Comparison of ENCODE assay signal across 31 cellular contexts in genomic region chr2:219426068-219426443, GRCh38. TPM values are rescaled to one million over a fixed set of nuclear protein-coding genes. Genes with fewer than 3 reads are reported as not detected.
A peak's percentile ranks its signal among the peaks of the same experiment; 100 is the strongest.
DNase-seq lines count a peak whose midpoint lies in the region; ATAC-seq and TF ChIP-seq lines count a peak whose summit lies in the region.
"Had no signal": no experiment of that assay in that cellular context is flagged by ENCODE, and none has a peak within 500 bp of the region (broad histone marks: within the 10 kb centered on the region; RNA-seq: fewer than 3 reads in every experiment).

No MANE protein-coding gene starts in this region.

- peak overlapping the region; percentile 48 to 96 for H3K27ac ChIP-seq in right atrium auricular region
- peak overlapping the region; percentile 99 for H3K27ac ChIP-seq in psoas muscle
- H3K27ac ChIP-seq in upper lobe of right lung = no peak overlapping the region
- H3K27ac ChIP-seq: BLaER1, brain microvascular endothelial cell, neutrophil, SJCRH30, testis, vagina had no signal

- H3K4me1 ChIP-seq in right atrium auricular region (peaks cover 0 to 15% of the 10 kb centered on the region in 2 donors), psoas muscle (peaks cover 2% of the 10 kb centered on the region), upper lobe of right lung (no peaks in the 10 kb centered on the region)
- H3K4me1 ChIP-seq: HAP-1, testis, vagina had no signal

- DNase-seq in ecto neural progenitor cell (ENCODE audit: low spot score) (peak; percentile 46), right atrium auricular region (ENCODE audit: low spot score) (no peak), psoas muscle (peak in 1 of 2 donors; percentile 54), upper lobe of right lung (no peak), HEK293T (ENCODE audit: extremely low spot score) (no peak), NCI-H1417 (lab: John Stamatoyannopoulos, UW) (no peak)
- DNase-seq: activated CD4-positive, alpha-beta T cell treated with anti-CD3 and anti-CD28 coated beads for 48 hours; activated CD8-positive, alpha-beta memory T cell treated with anti-CD3 and anti-CD28 coated beads for 24 hours; activated T-cell treated with anti-CD3 and anti-CD28 coated beads for 4 hours; amniotic stem cell; brain microvascular endothelial cell; EL; Karpas-422; mesendoderm; naive B cell; NCI-H1436; NCI-H2107; NCI-H345; NCI-H748 treated with DMSO at 0.1 percent for 48 hours; SJCRH30; stimulated activated naive CD4-positive, alpha-beta T cell treated with Interleukin-2 at 50 U/mL for 16 hours; testis had no signal

- H3K36me3 ChIP-seq in right atrium auricular region (peaks cover 57% of the 10 kb centered on the region), psoas muscle (ENCODE audit: insufficient read depth in 1 of 2, low read depth in 1 of 2) (peaks cover 0 to 64% of the 10 kb centered on the region in 2 donors), upper lobe of right lung (no peaks in the 10 kb centered on the region)
- H3K36me3 ChIP-seq: BLaER1, brain microvascular endothelial cell, HAP-1, neutrophil, vagina had no signal

- H3K9me3 ChIP-seq in right atrium auricular region (no peaks in the 10 kb centered on the region), psoas muscle (no peaks in the 10 kb centered on the region), upper lobe of right lung (no peaks in the 10 kb centered on the region)
- H3K9me3 ChIP-seq: BLaER1, HAP-1, neutrophil, SJCRH30, testis, vagina had no signal

- CTCF ChIA-PET in HEK293T (lab: Yijun Ruan, JAX) = no interaction called here

- TF ChIP-seq CTCF in right atrium auricular region (IDR thresholded peaks at IDR 0.05) = no peak
- no peak for TF ChIP-seq CTCF in psoas muscle (IDR thresholded peaks at IDR 0.05)
- TF ChIP-seq CTCF in upper lobe of right lung (IDR thresholded peaks at IDR 0.05) = no peak

- 51 to 61% (median 55%) methylated on average over 7 of the region's 7 CpGs for WGBS in psoas muscle, 3 donors

- POLR2A ChIA-PET in HEK293T (lab: Yijun Ruan, JAX) = no interaction called here

- H3K27me3 ChIP-seq in right atrium auricular region (no peaks in the 10 kb centered on the region), psoas muscle (ENCODE audit: insufficient read depth in 3 of 3, low read length in 2 of 3) (no peaks in the 10 kb centered on the region), upper lobe of right lung (peaks cover 7% of the 10 kb centered on the region)
- H3K27me3 ChIP-seq: BLaER1, brain microvascular endothelial cell, SJCRH30, testis, vagina had no signal

- intact Hi-C loops in psoas muscle (cut with DNase I) = no loop called here
- intact Hi-C loops in upper lobe of right lung (cut with DNase I) = no loop called here

- H3K4me3 ChIP-seq in right atrium auricular region = no peak overlapping the region
- H3K4me3 ChIP-seq in psoas muscle = no peak overlapping the region
- H3K4me3 ChIP-seq in upper lobe of right lung = no peak overlapping the region
- H3K4me3 ChIP-seq: BLaER1, HAP-1, SJCRH30, testis, vagina had no signal

- no peak for ATAC-seq in psoas muscle
- peak; percentile 10 for ATAC-seq in upper lobe of right lung
- ATAC-seq in HG03354 (IDR thresholded peaks at IDR 0.05; ENCODE audit: poor library complexity, severe bottlenecking, unreplicated experiment) = no peak
- ATAC-seq: left lobe of liver had no signal

TF ChIP-seq in HEK293T, 16 proteins besides CTCF, POLR2A, EP300 and RAD21:
- no peak for TF ChIP-seq FOXK2 (IDR thresholded peaks at IDR 0.05)
- TF ChIP-seq HDGF (IDR thresholded peaks at IDR 0.05; ENCODE audit: borderline replicate concordance) = no peak
- no peak for TF ChIP-seq ELF4 (IDR thresholded peaks at IDR 0.05)
- no peak for TF ChIP-seq L3MBTL2 (conservative IDR thresholded peaks at IDR 0.05)
- TF ChIP-seq LEF1 (IDR thresholded peaks at IDR 0.05; ENCODE audit: borderline replicate concordance) = no peak
- no peak for TF ChIP-seq CTBP1 (IDR thresholded peaks at IDR 0.05; ENCODE audit: borderline replicate concordance)
- TF ChIP-seq NFRKB (IDR thresholded peaks at IDR 0.05) = no peak
- TF ChIP-seq ZNF384 (IDR thresholded peaks at IDR 0.05) = no peak
- TF ChIP-seq ARNT (IDR thresholded peaks at IDR 0.05) = no peak
- TF ChIP-seq FOXM1 (IDR thresholded peaks at IDR 0.05; ENCODE audit: borderline replicate concordance) = no peak
- TF ChIP-seq SUZ12 (IDR thresholded peaks at IDR 0.05) = no peak
- no peak for TF ChIP-seq PKNOX1 (IDR thresholded peaks at IDR 0.05)
- no peak for TF ChIP-seq BHLHE40 (IDR thresholded peaks at IDR 0.05; ENCODE audit: borderline replicate concordance)
- no peak for TF ChIP-seq FOXA1 (IDR thresholded peaks at IDR 0.05)
- TF ChIP-seq TARDBP (IDR thresholded peaks at IDR 0.05) = no peak
- no peak for TF ChIP-seq SP1 (IDR thresholded peaks at IDR 0.05)

RNA-seq across cellular contexts. Expression of gene DES, which starts 7.9 kb away (rescaled TPM):
- over 10,000 TPM; 12,280 to 13,654 TPM for total RNA-seq in right atrium auricular region
- total RNA-seq in psoas muscle = over 10,000 TPM; 12,653 to 14,820 (median 13,821) TPM
- polyA plus RNA-seq in psoas muscle = over 10,000 TPM in 2 of 3 donors, 1,000 to 10,000 TPM in 1; 8,143 to 13,925 (median 13,727) TPM
- total RNA-seq in upper lobe of right lung = 59.4 TPM
- total RNA-seq: activated T-helper 2 cell treated with anti-CD3 and anti-CD28 coated beads, Interferon-gamma antibody, Interleukin-2, Interleukin-4, amounts not matched to agents 10 μg/mL and 5 μg/mL and 100 μg/mL, durations not matched to agents 14 hours and 24 hours and 36 hours; dermis microvascular lymphatic vessel endothelial cell; progenitor cell of endocrine pancreas had no signal

RNA-seq across cellular contexts. Expression of gene SPEG, which starts 8.6 kb away (rescaled TPM):
- total RNA-seq in right atrium auricular region = 10 to 100 TPM; 82.2 to 90.8 TPM
- 100 to 1,000 TPM; 239 to 419 (median 304) TPM for total RNA-seq in psoas muscle
- polyA plus RNA-seq in psoas muscle = 100 to 1,000 TPM in 2 of 3 donors, 10 to 100 TPM in 1; 34.8 to 190 (median 133) TPM
- 5.6 TPM for total RNA-seq in upper lobe of right lung
- total RNA-seq: activated T-helper 2 cell treated with anti-CD3 and anti-CD28 coated beads, Interferon-gamma antibody, Interleukin-2, Interleukin-4, amounts not matched to agents 10 μg/mL and 5 μg/mL and 100 μg/mL, durations not matched to agents 14 hours and 24 hours and 36 hours had no signal

RNA-seq across cellular contexts. Expression of gene DNPEP, which starts 38.3 kb away (rescaled TPM):
- total RNA-seq in right atrium auricular region (10 to 100 TPM; 48.1 to 51.2 TPM), psoas muscle (10 to 100 TPM; 60.9 to 88.3 (median 63.9) TPM), upper lobe of right lung (69.9 TPM)
- 10 to 100 TPM; 46.7 to 93.1 (median 68.7) TPM for polyA plus RNA-seq in psoas muscle

Comparison
In these comparisons a context has a peak if more than half of its experiments do, and no peak if none do; other contexts are left out.
1. RNA of gene DES, which starts 7.9 kb away (total RNA-seq): 12,653 to 14,820 TPM in psoas muscle and 12,280 to 13,654 TPM in right atrium auricular region; 59.4 TPM in upper lobe of right lung (single experiment); every median in the first group is over 100 times any median in the second.
2. RNA of gene SPEG, which starts 8.6 kb away (total RNA-seq): 239 to 419 TPM in psoas muscle and 82.2 to 90.8 TPM in right atrium auricular region; 5.6 TPM in upper lobe of right lung (single experiment); every median in the first group is over 10 times any median in the second.